ENCODE assay signal across 18 cellular contexts in the genomic region with DNA sequence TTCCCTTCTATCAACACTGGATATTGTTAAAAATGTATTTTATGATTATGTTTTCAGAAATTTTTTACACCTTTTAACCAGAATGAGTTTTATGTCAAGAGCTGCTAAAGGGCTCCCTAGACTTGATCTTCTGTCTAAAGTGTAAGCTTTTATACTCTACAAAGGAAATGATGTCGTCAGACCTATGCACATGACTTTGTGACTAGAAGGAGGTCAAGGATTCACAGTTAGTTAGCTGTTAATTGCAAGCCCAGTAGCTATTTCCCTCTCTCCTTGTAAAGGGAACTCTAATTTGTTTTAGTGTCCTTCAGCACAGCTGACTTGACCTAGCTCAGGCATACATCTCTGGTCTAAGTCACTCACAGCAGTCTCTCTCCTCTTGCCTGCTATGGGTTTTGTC.
DNase-seq lines count a peak whose midpoint lies in the region; ATAC-seq and TF ChIP-seq lines count a peak whose summit lies in the region.
"Had no signal": no experiment of that assay in that cellular context is flagged by ENCODE, and none has a peak within 500 bp of the region (broad histone marks: within the 10 kb centered on the region; RNA-seq: fewer than 3 reads in every experiment).

No MANE protein-coding gene starts in this region.

- H2BK5ac ChIP-seq in mesendoderm (ENCODE audit: low read length), result no peak overlapping the region

- no peak overlapping the region for H3K4ac ChIP-seq in mesendoderm (ENCODE audit: low read depth, low read length)

- H3K4me3 ChIP-seq in brain microvascular endothelial cell (ENCODE audit: low read depth, low read length) (no peak overlapping the region), mesendoderm (ENCODE audit: low read length) (no peak overlapping the region)
- H3K4me3 ChIP-seq: GM23338, SJCRH30, spleen had no signal

- H3K9ac ChIP-seq in mesendoderm (ENCODE audit: low read length), result no peak overlapping the region

- H2BK15ac ChIP-seq in mesendoderm (replicated peaks; ENCODE audit: low read depth), result no peak overlapping the region

- no peak overlapping the region for H3K56ac ChIP-seq in mesendoderm (ENCODE audit: low read length)

- H3K23ac ChIP-seq in mesendoderm (ENCODE audit: low read length), result no peak overlapping the region

- no peaks in the 10 kb centered on the region for H3K27me3 ChIP-seq in brain microvascular endothelial cell (replicated peaks)
- no peaks in the 10 kb centered on the region for H3K27me3 ChIP-seq in mesendoderm (ENCODE audit: insufficient read depth, low read length, poor library complexity)
- H3K27me3 ChIP-seq: spleen had no signal

- no peak overlapping the region for H3K4me2 ChIP-seq in mesendoderm (ENCODE audit: low read length)
- H3K4me2 ChIP-seq: GM23338 had no signal

- H4K5ac ChIP-seq in mesendoderm (ENCODE audit: low read length), result no peak overlapping the region

- peaks cover 2% of the 10 kb centered on the region for H3K4me1 ChIP-seq in mesendoderm (ENCODE audit: control insufficient read depth, low read depth, low read length)
- H3K4me1 ChIP-seq: SJCRH30 had no signal

- H2AK5ac ChIP-seq in mesendoderm (ENCODE audit: low read length), result no peak overlapping the region

- in situ Hi-C loops in brain microvascular endothelial cell (cut with HindIII; ENCODE audit: low pct_ligation_motif_present, low sequenced_read_pairs), result no loop called here

- H3K79me2 ChIP-seq in mesendoderm (ENCODE audit: control insufficient read depth, insufficient read depth, low read length), result no peaks in the 10 kb centered on the region

- no peak for TF ChIP-seq CTCF in brain microvascular endothelial cell (IDR thresholded peaks at IDR 0.05; ENCODE audit: low read depth, low read length, missing control alignments)

- DNase-seq in CD1c-positive myeloid dendritic cell (ENCODE audit: extremely low spot score) (peak; percentile 51), MV-4-11 (lab: John Stamatoyannopoulos, UW) (peak; percentile 82), brain microvascular endothelial cell (no peak), mesendoderm (peak; percentile 25), dermis blood vessel endothelial cell (no peak)
- DNase-seq: activated CD4-positive, alpha-beta T cell treated with anti-CD3 and anti-CD28 coated beads, Interleukin-2, amount 10 ng/mL, durations not matched to agents 24 days and 14 days; effector CD4-positive, alpha-beta T cell; KG1; left ventricle myocardium superior; naive B cell; NCI-H1694; SJCRH30; spleen; stimulated activated naive CD4-positive, alpha-beta T cell had no signal

- no peaks in the 10 kb centered on the region for H3K36me3 ChIP-seq in brain microvascular endothelial cell (replicated peaks)
- H3K36me3 ChIP-seq in mesendoderm (ENCODE audit: control insufficient read depth, insufficient read depth, low read length), result no peaks in the 10 kb centered on the region
- H3K36me3 ChIP-seq: SJCRH30, spleen had no signal

- no peak for ATAC-seq in GM18511 (IDR thresholded peaks at IDR 0.05; ENCODE audit: unreplicated experiment)
- no peak for ATAC-seq in HG03442 (IDR thresholded peaks at IDR 0.05; ENCODE audit: unreplicated experiment)
- no peak for ATAC-seq in GM18505 (IDR thresholded peaks at IDR 0.05; ENCODE audit: unreplicated experiment)
- ATAC-seq: GM23338 had no signal

- peak overlapping the region; percentile 88 for H3K27ac ChIP-seq in brain microvascular endothelial cell
- no peak overlapping the region for H3K27ac ChIP-seq in mesendoderm (ENCODE audit: low read depth, low read length)
- H3K27ac ChIP-seq: SJCRH30 had no signal

- H3K18ac ChIP-seq in mesendoderm (ENCODE audit: low read length), result no peak overlapping the region

- H3K79me1 ChIP-seq in mesendoderm (ENCODE audit: low read length), result no peaks in the 10 kb centered on the region

- H4K8ac ChIP-seq in mesendoderm (ENCODE audit: low read depth, low read length), result no peak overlapping the region

- no peak for TF ChIP-seq POLR2A in GM18505 (IDR thresholded peaks at IDR 0.05; ENCODE audit: borderline replicate concordance, extremely low read depth, insufficient read depth, insufficient read length)

- no peak overlapping the region for H2BK120ac ChIP-seq in mesendoderm (ENCODE audit: low read depth, low read length)

- no CpG with 5 or more reads among the region's 1 CpG for WGBS in mesendoderm (ENCODE audit: extremely low coverage, insufficient coverage, low lambda C conversion rate)

Comparison
In these comparisons a context has a peak if more than half of its experiments do, and no peak if none do; other contexts are left out.
1. DNase-seq: peak in CD1c-positive myeloid dendritic cell (single experiment), MV-4-11 (single experiment) and mesendoderm (single experiment); none in brain microvascular endothelial cell (single experiment) and dermis blood vessel endothelial cell (single experiment).